In the genomic region with DNA sequence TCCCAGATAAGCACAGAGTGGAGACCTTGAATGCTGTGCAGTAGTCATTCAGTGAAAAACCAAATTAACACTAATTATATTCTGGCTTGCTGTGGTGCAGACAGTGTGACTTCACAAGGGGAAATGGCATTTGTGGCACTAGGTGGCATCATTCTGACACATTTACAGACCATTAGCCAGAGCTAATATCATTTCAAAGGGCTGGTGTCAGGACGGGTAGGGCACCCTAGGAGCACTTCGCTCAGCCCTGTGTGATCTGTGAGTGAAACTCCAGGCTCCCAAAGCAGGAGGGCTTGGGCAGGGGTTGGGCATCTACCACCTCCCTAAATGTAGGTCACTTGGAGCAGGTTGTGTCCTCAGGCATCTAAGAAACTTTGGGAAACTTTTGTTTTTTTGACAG, we compare ENCODE assay signal across 14 cellular contexts.
DNase-seq lines count a peak whose midpoint lies in the region; ATAC-seq and TF ChIP-seq lines count a peak whose summit lies in the region.
"Had no signal": no experiment of that assay in that cellular context is flagged by ENCODE, and none has a peak within 500 bp of the region (broad histone marks: within the 10 kb centered on the region; RNA-seq: fewer than 3 reads in every experiment).

No MANE protein-coding gene starts in this region.

- H2AFZ ChIP-seq in Loucy (ENCODE audit: low read length), result no peak overlapping the region

- H3K27ac ChIP-seq in 22Rv1 (no peak overlapping the region), endodermal cell (ENCODE audit: low read depth, low read length) (no peak overlapping the region), caudate nucleus (ENCODE audit: low read depth, low read length) (no peak overlapping the region)
- H3K27ac ChIP-seq: adrenal gland had no signal

- H3K4me3 Mint-ChIP-seq in endodermal cell (no peak overlapping the region), progenitor cell of endocrine pancreas (ENCODE audit: low read depth) (no peak overlapping the region)
- no peak overlapping the region for H3K4me3 Mint-ChIP-seq in activated CD8-positive, alpha-beta memory T cell treated with anti-CD3 and anti-CD28 coated beads, Interleukin-2, amount 10 ng/mL, durations not matched to agents 7 days and 5 days
- H3K4me3 Mint-ChIP-seq: mesothelial cell of epicardium; stimulated activated effector memory CD8-positive, alpha-beta T cell treated with anti-CD3 and anti-CD28 coated beads, Interleukin-12 subunit alpha, Interleukin-12 subunit beta, amount 100 ng/mL, for 72 hours had no signal

- no peaks in the 10 kb centered on the region for H3F3A ChIP-seq in Loucy (ENCODE audit: low read depth)

- DNase-seq in endodermal cell, result peak; percentile 66
- no peak for DNase-seq in caudate nucleus (lab: John Stamatoyannopoulos, UW)
- DNase-seq in ecto neural progenitor cell (ENCODE audit: low spot score), result no peak
- no peak for DNase-seq in progenitor cell of endocrine pancreas (ENCODE audit: low spot score, unreplicated experiment)
- DNase-seq in activated CD8-positive, alpha-beta memory T cell treated with anti-CD3 and anti-CD28 coated beads, Interleukin-2, amount 10 ng/mL, durations not matched to agents 7 days and 5 days, result no peak
- DNase-seq: activated T-cell treated with anti-CD3 and anti-CD28 coated beads, Interleukin-2, amount 50 U/mL, for 1 hour; adrenal gland; NCI-H446 treated with DMSO at 0.1 percent for 48 hours; SHP77 treated with DMSO at 0.1 percent for 48 hours had no signal

- H3K4me1 ChIP-seq in Loucy (ENCODE audit: insufficient read depth, low read length, poor library complexity, severe bottlenecking), result no peaks in the 10 kb centered on the region
- H3K4me1 ChIP-seq in endodermal cell (ENCODE audit: control insufficient read depth, insufficient read depth, low read length), result no peaks in the 10 kb centered on the region
- H3K4me1 ChIP-seq: adrenal gland had no signal

- no peaks in the 10 kb centered on the region for H4K20me1 ChIP-seq in Loucy (ENCODE audit: insufficient read depth, low read length, poor library complexity, severe bottlenecking)

- 77% methylated on average over 2 of the region's 2 CpGs; no CpG with 5 or more reads in 1 of the 2 experiments for WGBS in endodermal cell (ENCODE audit: insufficient coverage in 1 of 2, insufficient read length in 1 of 2), 2 experiments

- no peaks in the 10 kb centered on the region for H3K79me2 ChIP-seq in Loucy (ENCODE audit: insufficient read depth, low read length)

- H3K27ac Mint-ChIP-seq in endodermal cell (no peak overlapping the region), progenitor cell of endocrine pancreas (no peak overlapping the region)
- H3K27ac Mint-ChIP-seq in activated CD8-positive, alpha-beta memory T cell treated with anti-CD3 and anti-CD28 coated beads, Interleukin-2, amount 10 ng/mL, durations not matched to agents 7 days and 5 days, result no peak overlapping the region
- H3K27ac Mint-ChIP-seq: mesothelial cell of epicardium; stimulated activated effector memory CD8-positive, alpha-beta T cell treated with anti-CD3 and anti-CD28 coated beads, Interleukin-12 subunit alpha, Interleukin-12 subunit beta, amount 100 ng/mL, for 72 hours had no signal

- peaks cover 8% of the 10 kb centered on the region for H3K4me1 Mint-ChIP-seq in endodermal cell
- no peaks in the 10 kb centered on the region for H3K4me1 Mint-ChIP-seq in progenitor cell of endocrine pancreas (ENCODE audit: low read depth)
- H3K4me1 Mint-ChIP-seq in activated CD8-positive, alpha-beta memory T cell treated with anti-CD3 and anti-CD28 coated beads, Interleukin-2, amount 10 ng/mL, durations not matched to agents 7 days and 5 days, result no peaks in the 10 kb centered on the region
- H3K4me1 Mint-ChIP-seq: stimulated activated effector memory CD8-positive, alpha-beta T cell treated with anti-CD3 and anti-CD28 coated beads, Interleukin-12 subunit alpha, Interleukin-12 subunit beta, amount 100 ng/mL, for 72 hours had no signal

- no peak for ATAC-seq in activated CD8-positive, alpha-beta memory T cell treated with anti-CD3 and anti-CD28 coated beads, Interleukin-2, amount 10 ng/mL, durations not matched to agents 7 days and 5 days
- ATAC-seq: stimulated activated effector memory CD8-positive, alpha-beta T cell treated with anti-CD3 and anti-CD28 coated beads, Interleukin-12 subunit alpha, Interleukin-12 subunit beta, amount 100 ng/mL, for 72 hours had no signal

- TF ChIP-seq CTCF in 22Rv1 (IDR thresholded peaks at IDR 0.05) (peak; percentile 39), GM12872 (IDR thresholded peaks at IDR 0.05; ENCODE audit: insufficient read depth, low read depth, low read length) (0 out of 3 replicates have a peak, but pooled peaks have one; percentile 12), Loucy (conservative IDR thresholded peaks at IDR 0.05; ENCODE audit: low read length) (peak; percentile 46), endodermal cell (conservative IDR thresholded peaks at IDR 0.05) (peak; percentile 55), progenitor cell of endocrine pancreas (IDR thresholded peaks at IDR 0.05; ENCODE audit: unreplicated experiment) (no peak)

- CTCF ChIA-PET in activated CD8-positive, alpha-beta memory T cell treated with anti-CD3 and anti-CD28 coated beads, Interleukin-2, amount 10 ng/mL, durations not matched to agents 7 days and 5 days (lab: Charles Lee), result no interaction called here

- H3K9ac ChIP-seq in Loucy (ENCODE audit: low read depth, low read length, poor library complexity, severe bottlenecking), result no peak overlapping the region
- H3K9ac ChIP-seq in endodermal cell (ENCODE audit: extremely low read depth, low read length, poor library complexity, severe bottlenecking), result no peak overlapping the region

- H3K4me2 ChIP-seq in Loucy (ENCODE audit: low read depth, low read length, poor library complexity, severe bottlenecking), result no peak overlapping the region

- no peaks in the 10 kb centered on the region for H3K9me2 ChIP-seq in Loucy (replicated peaks; ENCODE audit: low read depth, low read length)

- H3K27me3 Mint-ChIP-seq in endodermal cell (ENCODE audit: insufficient read depth) (peaks cover 15% of the 10 kb centered on the region), progenitor cell of endocrine pancreas (peaks cover 7% of the 10 kb centered on the region)
- H3K27me3 Mint-ChIP-seq in activated CD8-positive, alpha-beta memory T cell treated with anti-CD3 and anti-CD28 coated beads, Interleukin-2, amount 10 ng/mL, durations not matched to agents 7 days and 5 days, result no peaks in the 10 kb centered on the region

- H3K9me3 ChIP-seq in Loucy (ENCODE audit: insufficient read depth, low read depth, low read length) (no peaks in the 10 kb centered on the region), endodermal cell (ENCODE audit: control insufficient read depth, low read length) (no peaks in the 10 kb centered on the region)
- H3K9me3 ChIP-seq: adrenal gland had no signal

- no peak overlapping the region for H3K4me3 ChIP-seq in Loucy (ENCODE audit: low read length, poor library complexity, severe bottlenecking)
- H3K4me3 ChIP-seq in endodermal cell (ENCODE audit: low read length), result no peak overlapping the region
- H3K4me3 ChIP-seq: adrenal gland had no signal

- H3K9me3 Mint-ChIP-seq in endodermal cell, result no peaks in the 10 kb centered on the region
- no peaks in the 10 kb centered on the region for H3K9me3 Mint-ChIP-seq in progenitor cell of endocrine pancreas (ENCODE audit: low read depth)
- H3K9me3 Mint-ChIP-seq in activated CD8-positive, alpha-beta memory T cell treated with anti-CD3 and anti-CD28 coated beads, Interleukin-2, amount 10 ng/mL, durations not matched to agents 7 days and 5 days (ENCODE audit: low read depth), result peaks cover 4% of the 10 kb centered on the region

- H3K27me3 ChIP-seq in Loucy (ENCODE audit: insufficient read depth, low read length, poor library complexity, severe bottlenecking) (no peaks in the 10 kb centered on the region), endodermal cell (ENCODE audit: control insufficient read depth, insufficient read depth, low read length, poor library complexity, severe bottlenecking) (peaks cover 5% of the 10 kb centered on the region)
- H3K27me3 ChIP-seq: adrenal gland had no signal

- H3K36me3 ChIP-seq in Loucy (ENCODE audit: insufficient read depth, low read length) (no peaks in the 10 kb centered on the region), endodermal cell (ENCODE audit: control insufficient read depth, insufficient read depth, low read length) (no peaks in the 10 kb centered on the region)
- H3K36me3 ChIP-seq: adrenal gland had no signal

- H3K36me3 Mint-ChIP-seq in endodermal cell (ENCODE audit: low read depth) (no peaks in the 10 kb centered on the region), progenitor cell of endocrine pancreas (ENCODE audit: insufficient read depth) (no peaks in the 10 kb centered on the region)
- no peaks in the 10 kb centered on the region for H3K36me3 Mint-ChIP-seq in activated CD8-positive, alpha-beta memory T cell treated with anti-CD3 and anti-CD28 coated beads, Interleukin-2, amount 10 ng/mL, durations not matched to agents 7 days and 5 days
- H3K36me3 Mint-ChIP-seq: mesothelial cell of epicardium; stimulated activated effector memory CD8-positive, alpha-beta T cell treated with anti-CD3 and anti-CD28 coated beads, Interleukin-12 subunit alpha, Interleukin-12 subunit beta, amount 100 ng/mL, for 72 hours had no signal
